In the genomic region with DNA sequence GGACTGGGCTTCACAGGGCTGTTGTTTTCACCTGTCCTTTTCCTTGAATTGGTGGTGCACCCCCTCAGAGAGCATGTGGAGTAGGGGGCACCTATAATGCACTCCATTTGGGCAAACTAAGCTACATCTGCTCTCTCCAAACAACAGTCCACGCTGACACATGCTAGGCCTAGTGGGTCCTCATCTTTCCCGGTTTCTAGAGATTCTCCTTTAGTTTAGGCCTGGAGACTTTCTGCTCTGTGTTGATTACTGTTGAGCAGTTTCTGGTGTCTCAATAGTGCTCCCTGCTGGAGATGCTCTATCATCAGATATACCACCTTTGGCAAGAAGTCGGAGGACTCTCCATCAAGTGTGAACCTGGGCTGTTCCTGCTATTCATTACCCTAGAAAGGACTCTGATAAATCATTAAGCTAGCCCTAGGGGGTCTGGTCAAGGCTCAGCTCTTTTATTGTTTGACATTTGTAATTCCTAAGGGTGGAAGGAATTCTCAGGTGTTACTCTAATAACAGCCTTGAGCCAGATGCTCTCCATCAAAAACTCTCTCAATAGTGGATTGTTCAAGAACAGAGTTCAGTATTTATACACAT, we compare ENCODE assay signal across 8 cellular contexts.
DNase-seq lines count a peak whose midpoint lies in the region; ATAC-seq and TF ChIP-seq lines count a peak whose summit lies in the region.

No MANE protein-coding gene starts in this region.

- DNase-seq in GM06990 (ENCODE audit: extremely low read depth, insufficient read length) (no peak), Kasumi-1 (lab: John Stamatoyannopoulos, UW) (peak; percentile 80 to 85), T-helper 9 cell (peak; percentile 19), brain microvascular endothelial cell (peak; percentile 71), inferior parietal cortex (ENCODE audit: extremely low spot score) (peak; percentile 71), GOT3 (lab: John Stamatoyannopoulos, UW) (no peak)
- DNase-seq in stimulated activated CD4-positive, alpha-beta T cell treated with anti-CD3 and anti-CD28 coated beads, Interleukin-2, amount 100 ng/mL, for 48 hours, result peak; percentile 45 to 53

- H3K4me3 ChIP-seq in GM06990 (replicated peaks; ENCODE audit: low read depth, low read length) (no peak overlapping the region), brain microvascular endothelial cell (ENCODE audit: low read depth, low read length) (no peak overlapping the region)

- in situ Hi-C loops in brain microvascular endothelial cell (cut with HindIII; ENCODE audit: low pct_ligation_motif_present, low sequenced_read_pairs), result no loop called here

- peak; percentile 98 for ATAC-seq in GM21786 (IDR thresholded peaks at IDR 0.05; ENCODE audit: unreplicated experiment)

- TF ChIP-seq CTCF in GM06990 (IDR thresholded peaks at IDR 0.05; ENCODE audit: insufficient read depth, low read length, poor library complexity, severe bottlenecking), result peak; percentile 62
- peak; percentile 81 for TF ChIP-seq CTCF in brain microvascular endothelial cell (IDR thresholded peaks at IDR 0.05; ENCODE audit: low read depth, low read length, missing control alignments)

- H3K27ac ChIP-seq in brain microvascular endothelial cell, result no peak overlapping the region

- H3K27me3 ChIP-seq in GM06990 (replicated peaks; ENCODE audit: control insufficient read depth, insufficient read depth, low read length) (no peaks in the 10 kb centered on the region), brain microvascular endothelial cell (replicated peaks) (no peaks in the 10 kb centered on the region)

- no peaks in the 10 kb centered on the region for H3K36me3 ChIP-seq in GM06990 (ENCODE audit: control insufficient read depth, insufficient read depth, low read length)
- H3K36me3 ChIP-seq in brain microvascular endothelial cell (replicated peaks), result no peaks in the 10 kb centered on the region

Comparison
In these comparisons a context has a peak if more than half of its experiments do, and no peak if none do; other contexts are left out.
1. DNase-seq: peak in Kasumi-1 (2 of 2), T-helper 9 cell (single experiment), brain microvascular endothelial cell (single experiment), inferior parietal cortex (single experiment) and stimulated activated CD4-positive, alpha-beta T cell treated with anti-CD3 and anti-CD28 coated beads, Interleukin-2, amount 100 ng/mL, for 48 hours (2 of 2); none in GM06990 (single experiment) and GOT3 (single experiment).